21 cellular contexts compared by ENCODE assay signal in genomic region chr16:25925466-25925865, GRCh38.
"Had no signal": no experiment of that assay in that cellular context is flagged by ENCODE, and none has a peak within 500 bp of the region (broad histone marks: within the 10 kb centered on the region; RNA-seq: fewer than 3 reads in every experiment).

No MANE protein-coding gene starts in this region.

- DNase-seq: activated CD4-positive, alpha-beta T cell treated with anti-CD3 and anti-CD28 coated beads for 36 hours; activated CD4-positive, alpha-beta T cell treated with anti-CD3 and anti-CD28 coated beads, Interleukin-2, amount 50 U/mL, for 1 hour; activated CD8-positive, alpha-beta memory T cell treated with anti-CD3 and anti-CD28 coated beads, Interleukin-2, amount 50 U/mL, for 48 hours; activated CD8-positive, alpha-beta T cell treated with anti-CD3 and anti-CD28 coated beads for 36 hours; activated naive CD4-positive, alpha-beta T cell treated with anti-CD3 and anti-CD28 coated beads, Interleukin-2, amount 50 U/mL, for 16 hours; activated naive CD8-positive, alpha-beta T cell treated with anti-CD3 and anti-CD28 coated beads, Interleukin-2, amount 10 ng/mL, durations not matched to agents 7 days and 5 days; activated T-cell treated with anti-CD3 and anti-CD28 coated beads, Interleukin-2, amount 50 U/mL, for 1 hour; adrenal gland; anterior cingulate cortex; Karpas-422; NCI-H1105 treated with DMSO at 0.1 percent for 48 hours; NCI-H1436 treated with DMSO at 0.1 percent for 48 hours; NCI-H2081; NCI-H524 treated with DMSO at 0.1 percent for 48 hours; NCI-H748 treated with DMSO at 0.1 percent for 48 hours; OCI-M1; RPMI8226; T-helper 1 cell had no signal

- H3K36me3 ChIP-seq: adrenal gland had no signal

- H3K4me3 ChIP-seq: adrenal gland, K562, SK-N-MC had no signal

- H3K9me3 ChIP-seq: adrenal gland had no signal

- H3K27me3 ChIP-seq: adrenal gland had no signal

- H3K27ac ChIP-seq: adrenal gland, SK-N-MC, VCaP had no signal

- H3K4me1 ChIP-seq: adrenal gland had no signal
